In genomic region chr11:86782781-86783180, GRCh38 we compare ENCODE assay signal across 1 cellular context.
TF ChIP-seq lines count a peak whose summit lies in the region.

No MANE protein-coding gene starts in this region.

TF ChIP-seq in GM23338, 12 proteins besides CTCF, POLR2A, EP300 and RAD21 (continued from another document):
- TF ChIP-seq ZNF462 (CRISPR knock-in tag; IDR thresholded peaks at IDR 0.05), result no peak
- TF ChIP-seq JUNB (IDR thresholded peaks at IDR 0.05; ENCODE audit: unreplicated experiment), result no peak
